ENCODE assay signal across 29 cellular contexts in the genomic region with DNA sequence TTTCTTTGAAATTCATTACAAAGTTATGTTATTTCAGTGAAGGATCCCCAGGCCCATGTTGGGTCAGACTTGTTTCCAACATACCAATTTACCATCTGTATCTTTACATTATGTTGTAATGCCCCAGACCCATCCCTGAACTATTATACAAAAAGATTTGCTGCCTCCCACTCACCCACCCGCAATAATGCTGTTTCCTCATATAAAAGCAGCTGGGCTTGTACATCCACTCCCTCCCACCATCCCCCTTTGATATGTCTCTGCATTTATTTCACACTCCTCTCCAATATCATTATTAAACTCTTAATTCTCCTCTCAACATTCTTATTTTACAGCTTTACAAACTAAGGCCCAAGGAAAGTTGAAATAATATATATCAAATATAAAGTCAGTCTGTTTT.
"Had no signal": no experiment of that assay in that cellular context is flagged by ENCODE, and none has a peak within 500 bp of the region (broad histone marks: within the 10 kb centered on the region; RNA-seq: fewer than 3 reads in every experiment).

No MANE protein-coding gene starts in this region.

- H3K27ac ChIP-seq: hepatocyte, left ventricle myocardium inferior, neural progenitor cell, neutrophil, stomach, testis, thyroid gland, transverse colon, upper lobe of right lung had no signal

- DNase-seq: islet precursor cell; left ventricle myocardium inferior; mesendoderm; naive B cell; natural killer cell; nephron progenitor cell; occipital lobe; ovary; retina; right cardiac atrium; small intestine; stimulated activated CD4-positive, alpha-beta T cell treated with anti-CD3 and anti-CD28 coated beads, Interleukin-1b, Interleukin-23, amount 100 ng/mL, for 48 hours; stimulated activated CD4-positive, alpha-beta T cell treated with anti-CD3 and anti-CD28 coated beads, Interleukin-2, amount 100 ng/mL, for 48 hours; stimulated activated CD4-positive, alpha-beta T cell treated with anti-CD3 and anti-CD28 coated beads, Interleukin-4, amount 100 ng/mL, for 4 hours; stimulated activated CD8-positive, alpha-beta memory T cell treated with anti-CD3 and anti-CD28 coated beads, Interleukin-4, amount 100 ng/mL, for 48 hours; stimulated activated naive B cell treated with anti-CD40 and anti-IgM and Interleukin-4, amounts not matched to agents 10 μg/mL and 1 μg/mL and 100 μg/mL, for 72 hours; stimulated activated naive CD8-positive, alpha-beta T cell treated with anti-CD3 and anti-CD28 coated beads, Interleukin-15, Interleukin-2, amounts not matched to agents 100 U/mL and 50 U/mL, for 24 hours; stomach; testis; thyroid gland; transverse colon; upper lobe of right lung had no signal

- H3K36me3 Mint-ChIP-seq: naive B cell; natural killer cell; neural progenitor cell; stimulated activated naive B cell treated with anti-CD40 and anti-IgM and Interleukin-4, amounts not matched to agents 10 μg/mL and 1 μg/mL and 100 μg/mL, for 72 hours had no signal

- H3K27ac Mint-ChIP-seq: mesothelial cell of epicardium; naive B cell; natural killer cell; nephron progenitor cell; neural progenitor cell; progenitor cell of endocrine pancreas; stimulated activated naive B cell treated with anti-CD40 and anti-IgM and Interleukin-4, amounts not matched to agents 10 μg/mL and 1 μg/mL and 100 μg/mL, for 72 hours had no signal

- H3K4me1 Mint-ChIP-seq: naive B cell, natural killer cell, nephron progenitor cell had no signal

- H3K36me3 ChIP-seq: left ventricle myocardium inferior, neural progenitor cell, neutrophil, ovary, stomach, thyroid gland, transverse colon, upper lobe of right lung had no signal

- H3K4me3 ChIP-seq: hepatocyte, left ventricle myocardium inferior, lung, neural progenitor cell, ovary, stomach, testis, thyroid gland, transverse colon, upper lobe of right lung had no signal

- H3K4me2 ChIP-seq: hepatocyte, neural progenitor cell had no signal

- H3K27me3 ChIP-seq: hepatocyte, neural progenitor cell, neutrophil, ovary, stomach, testis, thyroid gland, transverse colon, upper lobe of right lung had no signal

- H3K27me3 Mint-ChIP-seq: naive B cell; progenitor cell of endocrine pancreas; stimulated activated naive B cell treated with anti-CD40 and anti-IgM and Interleukin-4, amounts not matched to agents 10 μg/mL and 1 μg/mL and 100 μg/mL, for 72 hours had no signal

- H3K9me3 ChIP-seq: neutrophil, ovary, testis, thyroid gland, upper lobe of right lung had no signal

- H3K4me3 Mint-ChIP-seq: mesothelial cell of epicardium; naive B cell; natural killer cell; nephron progenitor cell; neural progenitor cell; stimulated activated naive B cell treated with anti-CD40 and anti-IgM and Interleukin-4, amounts not matched to agents 10 μg/mL and 1 μg/mL and 100 μg/mL, for 72 hours had no signal

- ATAC-seq: natural killer cell; right cardiac atrium; sciatic nerve; stimulated activated naive B cell treated with anti-CD40 and anti-IgM and Interleukin-4, amounts not matched to agents 10 μg/mL and 1 μg/mL and 100 μg/mL, for 72 hours; stimulated activated naive CD8-positive, alpha-beta T cell treated with anti-CD3 and anti-CD28 coated beads, Interleukin-15, Interleukin-2, amounts not matched to agents 100 U/mL and 50 U/mL, for 24 hours; upper lobe of right lung had no signal

- H3K9me3 Mint-ChIP-seq: mesothelial cell of epicardium; stimulated activated naive B cell treated with anti-CD40 and anti-IgM and Interleukin-4, amounts not matched to agents 10 μg/mL and 1 μg/mL and 100 μg/mL, for 72 hours had no signal

- H3K9ac ChIP-seq: neural progenitor cell had no signal

- H2AFZ ChIP-seq: hepatocyte, neural progenitor cell had no signal
